8 cellular contexts compared by ENCODE assay signal in genomic region chr17:8117980-8118768, GRCh38. TPM values are rescaled to one million over a fixed set of nuclear protein-coding genes. Genes with fewer than 3 reads are reported as not detected.
DNase-seq lines count a peak whose midpoint lies in the region; ATAC-seq and TF ChIP-seq lines count a peak whose summit lies in the region.

TSS of gene ALOXE3 (minus strand) at chr17:8118514. CDS start at chr17:8117990, 524 bp downstream.

- intact Hi-C loops in naive thymus-derived CD4-positive, alpha-beta T cell (cut with micrococcal nuclease) = loop anchor here (1.0 to 2.0 kb wide), 10 partner anchors 8 to 431 kb away; partner anchors contain the start of genes KDM6B (in 1 of the 2), NAA38 (in 1 of the 2), RPL26 (in 1 of the 2) and SLC25A35 (in 1 of the 2)

- H3K27ac Mint-ChIP-seq in WTC11 = 0 out of 2 replicates have a peak within 1 kb of the TSS, but pooled peaks have one; percentile 69
- peak within 1 kb of the TSS; percentile 92 to 100 (median 99) for H3K27ac Mint-ChIP-seq in naive thymus-derived CD4-positive, alpha-beta T cell

- peak within 1 kb of the TSS; percentile 85 for H3K4me3 Mint-ChIP-seq in WTC11
- H3K4me3 Mint-ChIP-seq in naive thymus-derived CD4-positive, alpha-beta T cell = peak within 1 kb of the TSS; percentile 88 to 99 (median 94)

- peaks cover 3% of the 10 kb centered on the region for H3K4me1 Mint-ChIP-seq in WTC11
- peaks cover 20 to 53% (median 45%) of the 10 kb centered on the region in 7 donors for H3K4me1 Mint-ChIP-seq in naive thymus-derived CD4-positive, alpha-beta T cell

- no peak for TF ChIP-seq POLR2A in erythroblast (IDR thresholded peaks at IDR 0.05; ENCODE audit: low read length)

- peaks cover 37 to 38% of the 10 kb centered on the region in 2 donors for H3K4me1 ChIP-seq in naive thymus-derived CD4-positive, alpha-beta T cell (ENCODE audit: control insufficient read depth in 2 of 2, insufficient read depth in 2 of 2, low read length in 2 of 2)

- peak; percentile 0; the same call in 1 of the 2 replicates for ATAC-seq in WTC11
- no peak for ATAC-seq in naive thymus-derived CD4-positive, alpha-beta T cell
- ATAC-seq in GM21825 (IDR thresholded peaks at IDR 0.05; ENCODE audit: unreplicated experiment) = no peak
- no peak for ATAC-seq in GM21447 (IDR thresholded peaks at IDR 0.05; ENCODE audit: unreplicated experiment)

- POLR2A ChIA-PET in BJ (lab: Charles Lee) = interaction anchor here (0.7 kb wide), 1 partner anchor 135 kb away, joined by 13 read pairs; no protein-coding TSS in a partner anchor
- POLR2A ChIA-PET in HEK293T (lab: Yijun Ruan, JAX) = interaction anchor here (0.9 to 3.1 kb wide), 8 partner anchors 10 to 105 kb away, joined by 3 to 22 read pairs (median 5); partner anchors contain the start of gene AURKB
- POLR2A ChIA-PET in WTC11 (lab: Charles Lee) = no interaction called here
- POLR2A ChIA-PET in naive thymus-derived CD4-positive, alpha-beta T cell (lab: Charles Lee) = interaction anchor here (1.0 to 4.8 kb wide), 15 partner anchors 8 to 129 kb away, joined by 4 to 55 read pairs (median 12); partner anchors contain the start of genes BORCS6, CTC1 and TMEM107

- CTCF ChIA-PET in BJ (lab: Yijun Ruan, JAX) (interaction anchor here (0.7 to 6.1 kb wide), 31 partner anchors 10 to 248 kb away, joined by 3 to 54 read pairs (median 6); partner anchors contain the start of genes AURKB and CTC1), HEK293T (lab: Yijun Ruan, JAX) (interaction anchor here (0.5 to 3.1 kb wide), 14 partner anchors 8 to 129 kb away, joined by 3 to 13 read pairs (median 4); no protein-coding TSS in a partner anchor), WTC11 (lab: Charles Lee) (interaction anchor here (0.6 to 9.8 kb wide), 33 partner anchors 9 to 388 kb away, joined by 3 to 118 read pairs (median 6); partner anchors contain the start of genes AURKB, CYB5D1, KCNAB3 and KRABD2)
- CTCF ChIA-PET in naive thymus-derived CD4-positive, alpha-beta T cell (lab: Charles Lee) = interaction anchor here (1.0 to 13.2 kb wide), 16 partner anchors 9 to 177 kb away, joined by 3 to 248 read pairs (median 12); partner anchors contain the start of genes ALOX12B, BORCS6 and SLC25A35

- DNase-seq in BJ (ENCODE audit: low read depth) (no peak), HEK293T (ENCODE audit: extremely low spot score) (no peak), WTC11 (ENCODE audit: low spot score) (peak; percentile 42), erythroblast (lab: John Stamatoyannopoulos, UW) (peak; percentile 50 to 74)
- peak in 1 of 9 donors; percentile 16 for DNase-seq in naive thymus-derived CD4-positive, alpha-beta T cell
- DNase-seq in stimulated activated CD4-positive, alpha-beta T cell treated with anti-CD3 and anti-CD28 coated beads, Interleukin-2, amount 100 ng/mL, for 48 hours = no peak

- H3K27me3 ChIP-seq in BJ (ENCODE audit: control insufficient read depth, insufficient read depth, low read length) = peaks cover 17% of the 10 kb centered on the region
- H3K27me3 ChIP-seq in naive thymus-derived CD4-positive, alpha-beta T cell (ENCODE audit: control insufficient read depth in 2 of 2, insufficient read depth in 2 of 2, low read length in 2 of 2) = peaks cover 0 to 12% of the 10 kb centered on the region in 2 donors

- H3K9me3 ChIP-seq in naive thymus-derived CD4-positive, alpha-beta T cell (ENCODE audit: control insufficient read depth in 2 of 3, low read length in 3 of 3) = no peaks in the 10 kb centered on the region

- H3K27me3 Mint-ChIP-seq in WTC11 (ENCODE audit: low read depth) = peaks cover 73% of the 10 kb centered on the region
- peaks cover 13 to 76% (median 41%) of the 10 kb centered on the region in 5 donors for H3K27me3 Mint-ChIP-seq in naive thymus-derived CD4-positive, alpha-beta T cell

- no peaks in the 10 kb centered on the region for H3K36me3 ChIP-seq in BJ (ENCODE audit: control insufficient read depth, insufficient read depth, low read length)
- H3K36me3 ChIP-seq in naive thymus-derived CD4-positive, alpha-beta T cell (ENCODE audit: control insufficient read depth in 2 of 3, insufficient read depth in 3 of 3, low read length in 3 of 3) = no peaks in the 10 kb centered on the region

- peak within 1 kb of the TSS; percentile 53 for H3K4me3 ChIP-seq in BJ (ENCODE audit: low read depth, low read length)
- peak within 1 kb of the TSS; percentile 95 for H3K4me3 ChIP-seq in naive thymus-derived CD4-positive, alpha-beta T cell (ENCODE audit: low read length)

- no peak for TF ChIP-seq CTCF in BJ (IDR thresholded peaks at IDR 0.05; ENCODE audit: insufficient read depth, low read depth, low read length)
- no peak for TF ChIP-seq CTCF in WTC11 (IDR thresholded peaks at IDR 0.05)

- no peaks in the 10 kb centered on the region for H3K36me3 Mint-ChIP-seq in WTC11
- peaks cover 0 to 9% (median 0%) of the 10 kb centered on the region in 5 donors for H3K36me3 Mint-ChIP-seq in naive thymus-derived CD4-positive, alpha-beta T cell

- peak within 1 kb of the TSS; percentile 64 for H3K27ac ChIP-seq in naive thymus-derived CD4-positive, alpha-beta T cell (ENCODE audit: low read depth, low read length)

- H3K9me3 Mint-ChIP-seq in WTC11 = no peaks in the 10 kb centered on the region
- peaks cover 0 to 25% (median 0%) of the 10 kb centered on the region in 11 donors for H3K9me3 Mint-ChIP-seq in naive thymus-derived CD4-positive, alpha-beta T cell

TF ChIP-seq in HEK293T, 16 proteins besides CTCF, POLR2A, EP300 and RAD21:
- TF ChIP-seq PKNOX1 (IDR thresholded peaks at IDR 0.05) (peak; percentile 75), HDGF (IDR thresholded peaks at IDR 0.05; ENCODE audit: borderline replicate concordance) (no peak)
TF ChIP-seq in HEK293T: peak in this region for 1.

TF ChIP-seq in WTC11, 78 proteins besides CTCF, POLR2A, EP300 and RAD21:
- 0 out of 2 replicates have a peak, but pooled peaks have one; percentile 22 for TF ChIP-seq SP1 (CRISPR knock-in tag; conservative IDR thresholded peaks at IDR 0.05)
- TF ChIP-seq E2F5 (CRISPR knock-in tag; IDR thresholded peaks at IDR 0.05) = 0 out of 2 replicates have a peak, but pooled peaks have one; percentile 37
- 0 out of 2 replicates have a peak, but pooled peaks have one; percentile 14 for TF ChIP-seq ZBTB21 (CRISPR knock-in tag; IDR thresholded peaks at IDR 0.05; ENCODE audit: borderline replicate concordance)
- TF ChIP-seq MAX (CRISPR knock-in tag; IDR thresholded peaks at IDR 0.05) = peak; percentile 47; the same call in 1 of the 2 replicates
- TF ChIP-seq FOXP1 (CRISPR knock-in tag; IDR thresholded peaks at IDR 0.05; ENCODE audit: borderline replicate concordance) = 0 out of 2 replicates have a peak, but pooled peaks have one; percentile 19
- no peak for TF ChIP-seq ZNF532 (CRISPR knock-in tag; IDR thresholded peaks at IDR 0.05; ENCODE audit: borderline replicate concordance)
- no peak for TF ChIP-seq MLX (CRISPR knock-in tag; IDR thresholded peaks at IDR 0.05)
TF ChIP-seq in WTC11: peak in this region for 5.

RNA-seq across cellular contexts. Expression of gene ALOXE3, which starts in this region (rescaled TPM):
- polyA plus RNA-seq in BJ (2011; rRNA removed) = 0.04 and 0.10 TPM in 2 replicates
- 0.05 TPM in 1 of 2 replicates, not detected in the other for polyA minus RNA-seq in BJ (2011; rRNA and poly(A)+ RNA removed)
- total RNA-seq in WTC11 (2021) = 0.48 to 0.81 TPM (median 0.62 TPM) in 3 replicates
- total RNA-seq in naive thymus-derived CD4-positive, alpha-beta T cell = 1 to 10 TPM in 1 of 5 experiments, under 1 TPM in 3, not detected in 1; 0.22 to 1.6 (median 0.75) TPM
- 1 to 10 TPM in 1 of 2 donors, under 1 TPM in 1; 0.11 to 1.6 TPM for polyA plus RNA-seq in naive thymus-derived CD4-positive, alpha-beta T cell

Comparison
In these comparisons a context has a peak if more than half of its experiments do, and no peak if none do; other contexts are left out.
1. Peak in DNase-seq and ATAC-seq in WTC11; RNA of the gene not detected or under 1 TPM.
2. DNase-seq: peak in erythroblast (2 of 2); none in BJ (single experiment), HEK293T (single experiment) and stimulated activated CD4-positive, alpha-beta T cell treated with anti-CD3 and anti-CD28 coated beads, Interleukin-2, amount 100 ng/mL, for 48 hours (0 of 2).